ENCODE assay signal across 6 cellular contexts in genomic region chr12:53230971-53231858, GRCh38. TPM values are rescaled to one million over a fixed set of nuclear protein-coding genes. Genes with fewer than 3 reads are reported as not detected.
DNase-seq lines count a peak whose midpoint lies in the region; ATAC-seq and TF ChIP-seq lines count a peak whose summit lies in the region.

No MANE protein-coding gene starts in this region.

- no peaks in the 10 kb centered on the region for H3K9me3 Mint-ChIP-seq in Caco-2 (ENCODE audit: unreplicated experiment)

- no peak for DNase-seq in Caco-2
- DNase-seq in adrenal gland, result no peak
- no peak for DNase-seq in putamen (ENCODE audit: low spot score)
- DNase-seq in UCSD-AML1 (lab: John Stamatoyannopoulos, UW; ENCODE audit: unreplicated experiment), result no peak

- no peaks in the 10 kb centered on the region for H3K27me3 ChIP-seq in Caco-2 (replicated peaks; ENCODE audit: control insufficient read depth, insufficient read depth, low read length)
- no peaks in the 10 kb centered on the region for H3K27me3 ChIP-seq in adrenal gland
- no peaks in the 10 kb centered on the region for H3K27me3 ChIP-seq in mucosa of rectum (ENCODE audit: control insufficient read depth in 2 of 2, insufficient read depth in 2 of 2, low read length in 2 of 2)

- no peak overlapping the region for H3K27ac Mint-ChIP-seq in Caco-2 (ENCODE audit: unreplicated experiment)

- peak overlapping the region; percentile 77 for H3K4me3 Mint-ChIP-seq in Caco-2 (ENCODE audit: unreplicated experiment)

- H3K4me3 ChIP-seq in Caco-2 (ENCODE audit: low read depth, low read length) (peak overlapping the region; percentile 55), adrenal gland (peak overlapping the region in 3 of 4 donors; percentile 20 to 77 (median 62)), mucosa of rectum (ENCODE audit: low read length in 2 of 2) (peak overlapping the region; percentile 69 to 71)

- H3K9me3 ChIP-seq in Caco-2 (no peaks in the 10 kb centered on the region), adrenal gland (replicated peaks in 1 of 3) (no peaks in the 10 kb centered on the region), mucosa of rectum (ENCODE audit: control insufficient read depth in 2 of 2, low read length in 2 of 2) (no peaks in the 10 kb centered on the region)

- peaks cover 21% of the 10 kb centered on the region for H3K4me1 Mint-ChIP-seq in Caco-2 (ENCODE audit: low read depth, unreplicated experiment)

- intact Hi-C loops in Caco-2 (cut with micrococcal nuclease; ENCODE audit: unreplicated experiment), result no loop called here
- intact Hi-C loops in adrenal gland (cut with DNase I), result no loop called here

- H3K27ac ChIP-seq in adrenal gland, result peak overlapping the region in 4 of 5 donors; percentile 49 to 82 (median 78)
- peak overlapping the region; percentile 65 to 67 for H3K27ac ChIP-seq in mucosa of rectum (ENCODE audit: low read depth in 2 of 2, low read length in 2 of 2)

- H3K36me3 Mint-ChIP-seq in Caco-2 (ENCODE audit: insufficient read depth, unreplicated experiment), result no peaks in the 10 kb centered on the region

- H3K36me3 ChIP-seq in Caco-2 (ENCODE audit: control insufficient read depth, insufficient read depth, low read length), result no peaks in the 10 kb centered on the region
- H3K36me3 ChIP-seq in adrenal gland (replicated peaks in 1 of 2), result no peaks in the 10 kb centered on the region
- peaks cover 0 to 4% of the 10 kb centered on the region in 2 donors for H3K36me3 ChIP-seq in mucosa of rectum (ENCODE audit: control insufficient read depth in 2 of 2, insufficient read depth in 2 of 2, low read length in 2 of 2)

- H3K9ac ChIP-seq in mucosa of rectum (ENCODE audit: low read depth in 1 of 2, low read length in 2 of 2), result peak overlapping the region; percentile 65 to 72

- TF ChIP-seq CTCF in Caco-2 (IDR thresholded peaks at IDR 0.05; ENCODE audit: insufficient read depth in 1 of 2, low read depth in 1 of 2, low read length in 1 of 2, severe bottlenecking in 1 of 2, unreplicated experiment in 1 of 2), result no peak
- no peak for TF ChIP-seq CTCF in adrenal gland (IDR thresholded peaks at IDR 0.05)

- peaks cover 28% of the 10 kb centered on the region for H3K4me1 ChIP-seq in Caco-2
- peaks cover 14 to 20% of the 10 kb centered on the region in 2 donors for H3K4me1 ChIP-seq in adrenal gland (replicated peaks in 1 of 2)
- peaks cover 29 to 38% of the 10 kb centered on the region in 2 donors for H3K4me1 ChIP-seq in mucosa of rectum (ENCODE audit: control insufficient read depth in 2 of 2, insufficient read depth in 2 of 2, low read length in 2 of 2)

- CTCF ChIA-PET in Caco-2 (lab: Charles Lee), result no interaction called here

- WGBS in adrenal gland, 4 donors, result 47 to 63% (median 56%) methylated on average over 16 to 19 of the region's 19 CpGs

- BruUV-seq in Caco-2 (replicated peaks; lab: Mats Ljungman, UMichigan), result TSS peak; percentile 66

- no peak for TF ChIP-seq POLR2A in adrenal gland (IDR thresholded peaks at IDR 0.05)

- ATAC-seq in HG02938 (IDR thresholded peaks at IDR 0.05; ENCODE audit: unreplicated experiment), result no peak

- POLR2A ChIA-PET in Caco-2 (lab: Charles Lee), result interaction anchor here (0.6 kb wide), 1 partner anchor 171 kb away, joined by 3 read pairs; no protein-coding TSS in a partner anchor

- no peaks in the 10 kb centered on the region for H3K27me3 Mint-ChIP-seq in Caco-2 (ENCODE audit: insufficient read depth, unreplicated experiment)

RNA-seq across cellular contexts. Expression of gene RARG, which starts 0.8 kb away (rescaled TPM):
- 11.8 and 12.9 TPM in 2 replicates for total RNA-seq in Caco-2 (2022)
- 10 to 100 TPM; 15.8 to 36.4 (median 24.8) TPM for total RNA-seq in adrenal gland
- polyA plus RNA-seq in adrenal gland, result 10 to 100 TPM in 2 of 3 donors, 1 to 10 TPM in 1; 9.2 to 36.2 (median 25.8) TPM

RNA-seq across cellular contexts. Expression of gene ITGB7, which starts 24.2 kb away (rescaled TPM):
- total RNA-seq in Caco-2 (2022), result 1.1 TPM in 2 replicates
- 1 to 10 TPM; 1.2 to 7.4 (median 4.0) TPM for total RNA-seq in adrenal gland
- polyA plus RNA-seq in adrenal gland, result 1 to 10 TPM in 2 of 3 donors, under 1 TPM in 1; 0.95 to 4.0 (median 3.5) TPM

RNA-seq across cellular contexts. Expression of gene ESPL1, which starts 36.9 kb away (rescaled TPM):
- total RNA-seq in Caco-2 (2022), result 32.3 and 34.9 TPM in 2 replicates
- 1 to 10 TPM in 5 of 8 donors, under 1 TPM in 3; 0.69 to 4.1 (median 1.4) TPM for total RNA-seq in adrenal gland
- under 1 TPM; 0.56 to 0.81 (median 0.79) TPM for polyA plus RNA-seq in adrenal gland

RNA-seq across cellular contexts. Expression of gene CSAD, which starts 50.5 kb away (rescaled TPM):
- total RNA-seq in Caco-2 (2022) (20.1 and 23.0 TPM in 2 replicates), adrenal gland (10 to 100 TPM in 6 of 8 donors, 1 to 10 TPM in 2; 2.3 to 43.4 (median 19.8) TPM)
- polyA plus RNA-seq in adrenal gland, result 100 to 1,000 TPM in 2 of 3 donors, 10 to 100 TPM in 1; 10.9 to 140 (median 100) TPM

RNA-seq across cellular contexts. Expression of gene ZNF740, which starts 50.7 kb away (rescaled TPM):
- 35.8 and 43.0 TPM in 2 replicates for total RNA-seq in Caco-2 (2022)
- 10 to 100 TPM in 7 of 8 donors, 1 to 10 TPM in 1; 8.8 to 61.0 (median 18.6) TPM for total RNA-seq in adrenal gland
- 10 to 100 TPM in 2 of 3 donors, 1 to 10 TPM in 1; 6.6 to 11.3 (median 11.3) TPM for polyA plus RNA-seq in adrenal gland
